8 cellular contexts compared by ENCODE assay signal in genomic region chr7:151086802-151087246, GRCh38. TPM values are rescaled to one million over a fixed set of nuclear protein-coding genes. Genes with fewer than 3 reads are reported as not detected.
A peak's percentile ranks its signal among the peaks of the same experiment; 100 is the strongest.
DNase-seq lines count a peak whose midpoint lies in the region; ATAC-seq and TF ChIP-seq lines count a peak whose summit lies in the region.

No MANE protein-coding gene starts in this region.

- DNase-seq in D341Med (ENCODE audit: low spot score) (peak; percentile 57), GM19238 (ENCODE audit: insufficient read length, low spot score) (no peak)
- peak; percentile 43 for DNase-seq in activated naive CD8-positive, alpha-beta T cell treated with anti-CD3 and anti-CD28 coated beads for 36 hours
- DNase-seq in stimulated activated CD4-positive, alpha-beta T cell treated with anti-CD3 and anti-CD28 coated beads, Interleukin-2, amount 100 ng/mL, for 48 hours = peak; percentile 27 to 32

- peak overlapping the region; percentile 84 for H3K4me3 Mint-ChIP-seq in activated naive CD8-positive, alpha-beta T cell treated with anti-CD3 and anti-CD28 coated beads for 36 hours

- H3K36me3 Mint-ChIP-seq in activated naive CD8-positive, alpha-beta T cell treated with anti-CD3 and anti-CD28 coated beads for 36 hours = no peaks in the 10 kb centered on the region

- peak overlapping the region; percentile 99 for H3K4me2 ChIP-seq in KMS-11

- H3K36me3 ChIP-seq in KMS-11 (ENCODE audit: insufficient read depth) (no peaks in the 10 kb centered on the region; the same call in 1 of the 2 replicates), iPS-20b (ENCODE audit: insufficient read depth, low read depth, low read length) (peaks cover 3% of the 10 kb centered on the region; the same call in 1 of the 2 replicates)

- H4K20me1 ChIP-seq in KMS-11 (ENCODE audit: insufficient read depth) = peaks cover 3% of the 10 kb centered on the region; the same call in 1 of the 2 replicates

- no peaks in the 10 kb centered on the region for H3K9me3 ChIP-seq in iPS-20b (ENCODE audit: insufficient read depth, low read depth, low read length)

- H3K9me3 Mint-ChIP-seq in activated naive CD8-positive, alpha-beta T cell treated with anti-CD3 and anti-CD28 coated beads for 36 hours = no peaks in the 10 kb centered on the region

- TF ChIP-seq CTCF in KMS-11 (conservative IDR thresholded peaks at IDR 0.05; ENCODE audit: low read depth, low read length) = no peak

- H3K27ac Mint-ChIP-seq in activated naive CD8-positive, alpha-beta T cell treated with anti-CD3 and anti-CD28 coated beads for 36 hours = peak overlapping the region; percentile 82

- H3K4me1 Mint-ChIP-seq in activated naive CD8-positive, alpha-beta T cell treated with anti-CD3 and anti-CD28 coated beads for 36 hours = peaks cover 32% of the 10 kb centered on the region

- peak overlapping the region; percentile 75 for H2AFZ ChIP-seq in KMS-11 (ENCODE audit: low read depth)

- peak overlapping the region; percentile 89 for H3K9ac ChIP-seq in KMS-11
- peak overlapping the region; percentile 81; the same call in 1 of the 2 replicates for H3K9ac ChIP-seq in iPS-20b (ENCODE audit: low read depth, low read length)

- peaks cover 60% of the 10 kb centered on the region for H3K79me2 ChIP-seq in KMS-11 (ENCODE audit: insufficient read depth, low read depth)

- H3K27me3 ChIP-seq in KMS-11 (ENCODE audit: insufficient read depth, low read depth) = no peaks in the 10 kb centered on the region
- peaks cover 52% of the 10 kb centered on the region for H3K27me3 ChIP-seq in iPS-20b (ENCODE audit: insufficient read depth, low read length)

- peaks cover 37% of the 10 kb centered on the region for H3K4me1 ChIP-seq in KMS-11 (ENCODE audit: low read depth, poor library complexity, severe bottlenecking)
- H3K4me1 ChIP-seq in iPS-20b (ENCODE audit: insufficient read depth, low read length) = peaks cover 26% of the 10 kb centered on the region

- H3K4me3 ChIP-seq in KMS-11 (IDR thresholded peaks at IDR 0.05; ENCODE audit: insufficient read depth, low read depth, low read length) = peak overlapping the region; percentile 22
- H3K4me3 ChIP-seq in iPS-20b (ENCODE audit: low read length) = peak overlapping the region; percentile 84

- ATAC-seq in HG03025 (IDR thresholded peaks at IDR 0.05; ENCODE audit: low FRiP score, unreplicated experiment) (no peak), GM21529 (IDR thresholded peaks at IDR 0.05; ENCODE audit: unreplicated experiment) (no peak)

- H3K27me3 Mint-ChIP-seq in activated naive CD8-positive, alpha-beta T cell treated with anti-CD3 and anti-CD28 coated beads for 36 hours = peaks cover 24% of the 10 kb centered on the region

- H3K27ac ChIP-seq in KMS-11 (peak overlapping the region; percentile 65), iPS-20b (ENCODE audit: low read length) (peak overlapping the region; percentile 60)

RNA-seq across cellular contexts. Expression of gene AGAP3, which starts 0.5 kb away (rescaled TPM):
- 10 to 100 TPM; 24.8 to 25.3 TPM for total RNA-seq in activated naive CD8-positive, alpha-beta T cell treated with anti-CD3 and anti-CD28 coated beads for 36 hours

RNA-seq across cellular contexts. Expression of gene TMUB1, which starts 3.5 kb away (rescaled TPM):
- 10 to 100 TPM; 59.2 to 59.3 TPM for total RNA-seq in activated naive CD8-positive, alpha-beta T cell treated with anti-CD3 and anti-CD28 coated beads for 36 hours

RNA-seq across cellular contexts. Expression of gene FASTK, which starts 6.2 kb away (rescaled TPM):
- 10 to 100 TPM; 65.9 to 68.7 TPM for total RNA-seq in activated naive CD8-positive, alpha-beta T cell treated with anti-CD3 and anti-CD28 coated beads for 36 hours

RNA-seq across cellular contexts. Expression of gene SLC4A2, which starts 27.4 kb away (rescaled TPM):
- total RNA-seq in activated naive CD8-positive, alpha-beta T cell treated with anti-CD3 and anti-CD28 coated beads for 36 hours = 10 to 100 TPM; 66.5 to 69.1 TPM

RNA-seq across cellular contexts. Expression of gene CDK5, which starts 29.1 kb away (rescaled TPM):
- 10 to 100 TPM; 13.3 to 16.0 TPM for total RNA-seq in activated naive CD8-positive, alpha-beta T cell treated with anti-CD3 and anti-CD28 coated beads for 36 hours
